In the genomic region with DNA sequence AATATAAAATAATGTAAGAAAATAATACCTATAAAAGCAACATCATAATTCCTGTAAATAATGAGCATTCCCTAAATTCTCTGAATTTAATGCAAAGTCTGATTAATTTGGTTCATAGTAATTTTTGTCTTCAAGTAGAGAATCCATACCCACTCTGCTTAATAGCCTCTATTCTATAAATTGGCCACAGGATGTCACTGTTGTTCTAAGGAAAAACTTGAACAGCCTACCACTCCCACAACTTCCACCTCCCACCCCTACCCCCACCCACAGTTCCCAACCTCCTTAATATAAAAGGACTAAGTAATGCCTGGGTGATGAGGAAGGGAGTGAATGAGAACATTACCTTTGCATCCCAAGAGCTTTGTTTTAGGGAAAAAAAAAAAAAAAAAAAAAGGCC, we compare ENCODE assay signal across 8 cellular contexts. TPM values are rescaled to one million over a fixed set of nuclear protein-coding genes. Genes with fewer than 3 reads are reported as not detected.
DNase-seq lines count a peak whose midpoint lies in the region; ATAC-seq and TF ChIP-seq lines count a peak whose summit lies in the region.

No MANE protein-coding gene starts in this region.

- H3K9me3 ChIP-seq in body of pancreas (no peaks in the 10 kb centered on the region), right lobe of liver (no peaks in the 10 kb centered on the region)

- TF ChIP-seq CTCF in body of pancreas (IDR thresholded peaks at IDR 0.05) (peak in 6 of 7 experiments; percentile 21 to 51 (median 37)), right lobe of liver (IDR thresholded peaks at IDR 0.05) (peak; percentile 50 to 57 (median 52))

- DNase-seq in NCI-H2107 treated with DMSO at 0.1 percent for 48 hours (lab: John Stamatoyannopoulos, UW; ENCODE audit: unreplicated experiment), result peak; percentile 32
- no peak for DNase-seq in NCI-H2107 (lab: John Stamatoyannopoulos, UW)
- peak; percentile 53 for DNase-seq in NCI-H2029 treated with DMSO at 0.1 percent for 48 hours (lab: John Stamatoyannopoulos, UW)
- no peak for DNase-seq in body of pancreas
- DNase-seq in right lobe of liver, result no peak
- no peak for DNase-seq in middle frontal gyrus (ENCODE audit: extremely low spot score, low spot score)
- DNase-seq in T-helper 1 cell, result no peak

- no peaks in the 10 kb centered on the region for H3K27me3 ChIP-seq in body of pancreas
- H3K27me3 ChIP-seq in right lobe of liver, result no peaks in the 10 kb centered on the region

- H3K27ac ChIP-seq in body of pancreas (no peak overlapping the region), right lobe of liver (no peak overlapping the region)

- intact Hi-C loops in body of pancreas (cut with DNase I) (no loop called here), right lobe of liver (cut with DNase I) (no loop called here)

- H3K4me3 ChIP-seq in body of pancreas, result no peak overlapping the region
- H3K4me3 ChIP-seq in right lobe of liver, result no peak overlapping the region

- H3K36me3 ChIP-seq in body of pancreas (replicated peaks in 1 of 2; ENCODE audit: insufficient read depth in 1 of 2, low read depth in 2 of 2) (no peaks in the 10 kb centered on the region), right lobe of liver (no peaks in the 10 kb centered on the region)

- ATAC-seq in body of pancreas, result peak; percentile 42
- ATAC-seq in right lobe of liver, result peak; percentile 64 to 78 (median 68)
- no peak for ATAC-seq in GM19463 (IDR thresholded peaks at IDR 0.05; ENCODE audit: unreplicated experiment)

- TF ChIP-seq POLR2A in body of pancreas (IDR thresholded peaks at IDR 0.05) (no peak), right lobe of liver (IDR thresholded peaks at IDR 0.05) (no peak)

- H3K4me1 ChIP-seq in body of pancreas (no peaks in the 10 kb centered on the region), right lobe of liver (no peaks in the 10 kb centered on the region)

RNA-seq across cellular contexts. Expression of a gene that starts 27.2 kb away (rescaled TPM):
- total RNA-seq in body of pancreas, result 10 to 100 TPM in 1 of 2 donors, 1 to 10 TPM in 1; 8.2 to 16.3 TPM
- total RNA-seq in right lobe of liver, result 1 to 10 TPM; 1.7 to 3.5 (median 2.3) TPM

RNA-seq across cellular contexts. Expression of a gene that starts 57.4 kb away (rescaled TPM):
- total RNA-seq in body of pancreas (1 to 10 TPM; 1.3 TPM), right lobe of liver (1 to 10 TPM in 1 of 6 experiments, under 1 TPM in 5; 0.22 to 3.7 (median 0.30) TPM)

Comparison
In these comparisons a context has a peak if more than half of its experiments do, and no peak if none do; other contexts are left out.
1. DNase-seq: peak in NCI-H2107 treated with DMSO at 0.1 percent for 48 hours (single experiment) and NCI-H2029 treated with DMSO at 0.1 percent for 48 hours (single experiment); none in NCI-H2107 (single experiment), body of pancreas (0 of 4), right lobe of liver (0 of 3), middle frontal gyrus (single experiment) and T-helper 1 cell (0 of 5).